In genomic region chr4:85399270-85399669, GRCh38 we compare ENCODE assay signal across 17 cellular contexts.
DNase-seq lines count a peak whose midpoint lies in the region; ATAC-seq and TF ChIP-seq lines count a peak whose summit lies in the region.
"Had no signal": no experiment of that assay in that cellular context is flagged by ENCODE, and none has a peak within 500 bp of the region (broad histone marks: within the 10 kb centered on the region; RNA-seq: fewer than 3 reads in every experiment).

No MANE protein-coding gene starts in this region.

- H3K27me3 ChIP-seq in right lobe of liver, result no peaks in the 10 kb centered on the region
- H3K27me3 ChIP-seq in lower lobe of right lung (ENCODE audit: low read depth), result no peaks in the 10 kb centered on the region
- H3K27me3 ChIP-seq: hepatocyte, ovary had no signal

- H3K4me3 ChIP-seq in mesodermal cell (ENCODE audit: extremely low read depth, insufficient read depth, low read length, poor library complexity, severe bottlenecking), result no peak overlapping the region
- no peak overlapping the region for H3K4me3 ChIP-seq in right lobe of liver
- H3K4me3 ChIP-seq in lower lobe of right lung, result no peak overlapping the region
- H3K4me3 ChIP-seq: hepatocyte, ovary had no signal

- no peaks in the 10 kb centered on the region for H3K36me3 ChIP-seq in mesodermal cell (ENCODE audit: control insufficient read depth, insufficient read depth, low read length)
- no peaks in the 10 kb centered on the region for H3K36me3 ChIP-seq in right lobe of liver
- no peaks in the 10 kb centered on the region for H3K36me3 ChIP-seq in lower lobe of right lung
- H3K36me3 ChIP-seq: ovary had no signal

- H3K4me1 Mint-ChIP-seq in Calu3 (ENCODE audit: low read depth, unreplicated experiment), result no peaks in the 10 kb centered on the region

- H3K9me3 ChIP-seq in mesodermal cell (ENCODE audit: control insufficient read depth, low read length), result no peaks in the 10 kb centered on the region
- no peaks in the 10 kb centered on the region for H3K9me3 ChIP-seq in right lobe of liver
- no peaks in the 10 kb centered on the region for H3K9me3 ChIP-seq in lower lobe of right lung
- H3K9me3 ChIP-seq: ovary, SK-N-SH had no signal

- H3K4me1 ChIP-seq in mesodermal cell (ENCODE audit: control insufficient read depth, insufficient read depth, low read length, poor library complexity, severe bottlenecking) (peaks cover 24% of the 10 kb centered on the region), right lobe of liver (no peaks in the 10 kb centered on the region), lower lobe of right lung (no peaks in the 10 kb centered on the region)

- TF ChIP-seq CTCF in Calu3 (IDR thresholded peaks at IDR 0.05; ENCODE audit: unreplicated experiment), result no peak
- TF ChIP-seq CTCF in right lobe of liver (IDR thresholded peaks at IDR 0.05), result no peak
- no peak for TF ChIP-seq CTCF in lower lobe of right lung (IDR thresholded peaks at IDR 0.05)

- DNase-seq in Calu3 (no peak), right lobe of liver (no peak), lower lobe of right lung (no peak), cardiac septum (ENCODE audit: low spot score) (no peak)
- DNase-seq: CD8-positive, alpha-beta T cell; GF-D8; NCI-H1694; ovary; SK-N-SH; stimulated activated CD4-positive, alpha-beta T cell treated with anti-CD3 and anti-CD28 coated beads, Interleukin-4, amount 100 ng/mL, for 1 hour had no signal

- BruUV-seq in Calu3 (replicated peaks; lab: Mats Ljungman, UMichigan), result no TSS peak

- no peak overlapping the region for H3K27ac Mint-ChIP-seq in Calu3 (ENCODE audit: unreplicated experiment)
- H3K27ac Mint-ChIP-seq: CD8-positive, alpha-beta T cell had no signal

- TF ChIP-seq POLR2A in right lobe of liver (IDR thresholded peaks at IDR 0.05), result no peak

- H3K27ac ChIP-seq in mesodermal cell (ENCODE audit: low read depth, low read length, severe bottlenecking), result peak overlapping the region; percentile 30
- H3K27ac ChIP-seq in right lobe of liver, result no peak overlapping the region
- no peak overlapping the region for H3K27ac ChIP-seq in lower lobe of right lung
- H3K27ac ChIP-seq: ovary had no signal

- ATAC-seq in GM19328 (IDR thresholded peaks at IDR 0.05; ENCODE audit: unreplicated experiment), result peak; percentile 52
- peak; percentile 88 for ATAC-seq in HG02610 (IDR thresholded peaks at IDR 0.05; ENCODE audit: unreplicated experiment)
- ATAC-seq in HG03354 (IDR thresholded peaks at IDR 0.05; ENCODE audit: poor library complexity, severe bottlenecking, unreplicated experiment), result peak; percentile 80
- no peak for ATAC-seq in right lobe of liver
- ATAC-seq in lower lobe of right lung, result no peak
- ATAC-seq: activated CD4-positive, CD25-positive, alpha-beta regulatory T cell treated with anti-CD3 and anti-CD28 coated beads, Interleukin-2, amount 50 U/mL, for 24 hours; CD8-positive, alpha-beta T cell had no signal

- no peaks in the 10 kb centered on the region for H3K36me3 Mint-ChIP-seq in Calu3 (ENCODE audit: insufficient read depth, unreplicated experiment)
- H3K36me3 Mint-ChIP-seq: CD8-positive, alpha-beta T cell had no signal

- no peaks in the 10 kb centered on the region for H3K9me3 Mint-ChIP-seq in Calu3 (ENCODE audit: low read depth, unreplicated experiment)
- H3K9me3 Mint-ChIP-seq: CD8-positive, alpha-beta T cell; IgD-negative memory B cell had no signal

- CTCF ChIA-PET in Calu3 (lab: Charles Lee), result no interaction called here

- intact Hi-C loops in Calu3 (cut with micrococcal nuclease; ENCODE audit: unreplicated experiment), result no loop called here
- intact Hi-C loops in right lobe of liver (cut with DNase I), result no loop called here
- intact Hi-C loops in lower lobe of right lung (cut with DNase I), result no loop called here
- intact Hi-C loops in cardiac septum (cut with DNase I), result loop anchor here (5.0 to 10.0 kb wide), 2 partner anchors 78 to 256 kb away; partner anchors contain the start of gene ARHGAP24

- H3K27me3 Mint-ChIP-seq in Calu3 (ENCODE audit: unreplicated experiment), result no peaks in the 10 kb centered on the region

- H3K4me3 Mint-ChIP-seq in Calu3 (ENCODE audit: low read depth, unreplicated experiment), result no peak overlapping the region
- H3K4me3 Mint-ChIP-seq: CD8-positive, alpha-beta T cell had no signal

- WGBS in mesodermal cell (ENCODE audit: insufficient coverage in 2 of 2), 2 experiments, result 83% methylated on average over 2 of the region's 2 CpGs; no CpG with 5 or more reads in 1 of the 2 experiments
- 83% methylated on average over 2 of the region's 2 CpGs for WGBS in right lobe of liver (ENCODE audit: insufficient coverage, low coverage, low lambda C conversion rate, missing lambda C conversion rate)

Comparison
In these comparisons a context has a peak if more than half of its experiments do, and no peak if none do; other contexts are left out.
1. ATAC-seq: peak in GM19328 (single experiment), HG02610 (single experiment) and HG03354 (single experiment); none in right lobe of liver (0 of 4) and lower lobe of right lung (0 of 2).